ENCODE assay signal across 1 cellular context in the genomic region with DNA sequence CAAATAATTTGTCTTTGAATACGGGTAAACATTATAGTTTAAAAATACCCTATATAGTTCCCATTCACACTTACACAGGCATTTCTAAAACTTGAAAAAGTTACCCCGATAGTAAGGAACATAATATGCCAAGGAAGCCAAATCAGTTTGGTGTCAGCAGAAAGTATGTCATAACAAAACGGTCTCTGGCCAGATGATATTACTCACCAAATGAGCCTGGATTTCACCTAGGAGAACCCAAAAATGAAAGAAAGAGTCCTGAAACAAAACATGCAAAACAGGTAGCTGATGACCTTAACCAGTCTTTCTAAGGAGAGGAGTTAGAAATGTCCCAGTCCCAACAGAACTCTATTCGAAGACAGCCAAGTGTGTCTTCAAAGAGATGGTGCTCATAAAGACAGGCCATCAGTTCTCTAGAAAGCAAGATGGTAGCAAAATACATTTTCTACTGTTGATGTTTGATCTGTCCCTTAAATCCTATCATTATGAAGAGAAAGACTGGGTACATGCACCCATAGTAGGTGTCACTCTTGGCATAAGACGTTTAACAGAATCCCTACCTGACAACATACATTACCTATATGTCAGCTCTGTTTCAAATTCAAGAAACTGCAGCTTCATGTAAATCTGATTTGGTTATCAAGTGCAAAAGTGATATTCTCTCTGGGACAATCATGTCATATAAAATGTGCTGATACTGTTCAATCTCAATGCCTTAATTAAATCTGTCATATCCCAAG.
TF ChIP-seq lines count a peak whose summit lies in the region.

No MANE protein-coding gene starts in this region.

TF ChIP-seq in HepG2, 621 proteins besides CTCF, POLR2A, EP300 and RAD21:
- TF ChIP-seq RBM22 (optimal IDR thresholded peaks at IDR 0.05; ENCODE audit: low read length) (peak; percentile 18), RFX1 (IDR thresholded peaks at IDR 0.05) (no peak)
